In genomic region chr21:37338671-37339526, GRCh38 we compare ENCODE assay signal across 8 cellular contexts. TPM values are rescaled to one million over a fixed set of nuclear protein-coding genes. Genes with fewer than 3 reads are reported as not detected.
DNase-seq lines count a peak whose midpoint lies in the region; ATAC-seq and TF ChIP-seq lines count a peak whose summit lies in the region.

No MANE protein-coding gene starts in this region.

- H3K4me2 ChIP-seq in mammary epithelial cell (ENCODE audit: insufficient read depth, low read depth, low read length) = peak overlapping the region; percentile 34

- H3K27me3 ChIP-seq in A673 (replicated peaks; ENCODE audit: insufficient read depth, low read depth, low read length, poor library complexity) (no peaks in the 10 kb centered on the region), mammary epithelial cell (ENCODE audit: insufficient read depth, low read length) (no peaks in the 10 kb centered on the region)

- peak; percentile 43 for DNase-seq in A673 (ENCODE audit: low spot score)
- DNase-seq in HT-29 (ENCODE audit: low spot score) = peak; percentile 13
- peak; percentile 89 for DNase-seq in mammary epithelial cell
- peak; percentile 65 to 82 for DNase-seq in lung microvascular endothelial cell (ENCODE audit: low read depth in 2 of 2)
- no peak for DNase-seq in NCI-H187 treated with DMSO at 0.1 percent for 48 hours (lab: John Stamatoyannopoulos, UW)
- DNase-seq in ecto neural progenitor cell (ENCODE audit: low spot score) = no peak
- no peak for DNase-seq in NCI-H446 (lab: John Stamatoyannopoulos, UW)

- intact Hi-C loops in A673 (cut with micrococcal nuclease; ENCODE audit: unreplicated experiment) = no loop called here
- intact Hi-C loops in mammary epithelial cell (cut with micrococcal nuclease) = loop anchor here (1.0 kb wide), 2 partner anchors 27 to 72 kb away; partner anchors contain the start of genes DYRK1A and VPS26C

- H3K4me1 ChIP-seq in A673 (ENCODE audit: insufficient read depth, low read length, poor library complexity, severe bottlenecking) (peaks cover 25% of the 10 kb centered on the region), mammary epithelial cell (ENCODE audit: insufficient read depth, low read length) (peaks cover 36% of the 10 kb centered on the region)

- 37% methylated on average over 8 of the region's 11 CpGs for WGBS in mammary epithelial cell (ENCODE audit: low coverage, missing lambda C conversion rate)

- TF ChIP-seq CTCF in A673 (conservative IDR thresholded peaks at IDR 0.05; ENCODE audit: low read depth, low read length) = no peak
- no peak for TF ChIP-seq CTCF in mammary epithelial cell (conservative IDR thresholded peaks at IDR 0.05 in 1 of 2, IDR thresholded peaks at IDR 0.05 in 1 of 2; ENCODE audit: extremely low read depth in 1 of 2, insufficient read depth in 1 of 2, low read depth in 1 of 2, low read length in 2 of 2)

- H3K9me3 ChIP-seq in A673 (ENCODE audit: low read depth, low read length, poor library complexity, severe bottlenecking) (no peaks in the 10 kb centered on the region), mammary epithelial cell (replicated peaks; ENCODE audit: insufficient read depth, low read length) (no peaks in the 10 kb centered on the region)

- BruUV-seq in A673 (replicated peaks; lab: Mats Ljungman, UMichigan) (no TSS peak), mammary epithelial cell (replicated peaks; lab: Mats Ljungman, UMichigan) (TSS peak; percentile 40)

- no peaks in the 10 kb centered on the region for H3K36me3 ChIP-seq in A673 (ENCODE audit: insufficient read depth, low read length, poor library complexity, severe bottlenecking)
- no peaks in the 10 kb centered on the region for H3K36me3 ChIP-seq in mammary epithelial cell (ENCODE audit: insufficient read depth, low read length)

- in situ Hi-C loops in mammary epithelial cell (cut with MboI; ENCODE audit: low sequenced_read_pairs in 2 of 2) = no loop called here

- CTCF ChIA-PET in A673 (lab: Charles Lee) = no interaction called here
- CTCF ChIA-PET in mammary epithelial cell (lab: Charles Lee; ENCODE audit: low non-redundant PET) = no interaction called here

- dilution Hi-C loops in mammary epithelial cell (cut with HindIII; ENCODE audit: low sequenced_read_pairs) = no loop called here

- H3K79me2 ChIP-seq in mammary epithelial cell (ENCODE audit: insufficient read depth, low read length) = no peaks in the 10 kb centered on the region

- peak overlapping the region; percentile 36 for H3K9ac ChIP-seq in mammary epithelial cell (ENCODE audit: insufficient read depth, low read length)

- no peak overlapping the region for H3K27ac ChIP-seq in A673 (ENCODE audit: low read depth, low read length, poor library complexity, severe bottlenecking)
- peak overlapping the region; percentile 88 for H3K27ac ChIP-seq in mammary epithelial cell (ENCODE audit: insufficient read depth, low read depth, low read length)

- no peak for ATAC-seq in GM18498 (IDR thresholded peaks at IDR 0.05; ENCODE audit: unreplicated experiment)

- peak overlapping the region; percentile 63 for H2AFZ ChIP-seq in mammary epithelial cell (ENCODE audit: low read depth, low read length)

- POLR2A ChIA-PET in A673 (lab: Charles Lee; ENCODE audit: low non-redundant PET) = no interaction called here

- H3K4me3 ChIP-seq in A673 (ENCODE audit: low read depth, low read length, poor library complexity, severe bottlenecking) (no peak overlapping the region), mammary epithelial cell (replicated peaks in 1 of 3; ENCODE audit: insufficient read depth in 1 of 3, low read depth in 2 of 3, low read length in 3 of 3) (no peak overlapping the region)

- no peaks in the 10 kb centered on the region for H4K20me1 ChIP-seq in mammary epithelial cell (ENCODE audit: insufficient read depth, low read length)

RNA-seq across cellular contexts. Expression of gene DYRK1A, which starts 27.7 kb away (rescaled TPM):
- total RNA-seq in A673 (2021) = 66.4 and 70.5 TPM in 2 replicates
- 33.3 and 35.8 TPM in 2 replicates for total RNA-seq in HT-29 (2014; rRNA removed; shearing (Covaris generic))
- 10 to 100 TPM; 42.5 to 73.2 TPM for total RNA-seq in mammary epithelial cell
- 34.2 TPM for polyA plus RNA-seq in mammary epithelial cell
- polyA minus RNA-seq in mammary epithelial cell = 50.9 TPM
- 39.9 and 72.4 TPM in 2 replicates for total RNA-seq in lung microvascular endothelial cell

Comparison
In these comparisons a context has a peak if more than half of its experiments do, and no peak if none do; other contexts are left out.
1. DNase-seq: peak in A673 (single experiment), HT-29 (single experiment), mammary epithelial cell (single experiment) and lung microvascular endothelial cell (2 of 2); none in NCI-H187 treated with DMSO at 0.1 percent for 48 hours (single experiment), ecto neural progenitor cell (single experiment) and NCI-H446 (0 of 2).